1 cellular context compared by ENCODE assay signal in the genomic region with DNA sequence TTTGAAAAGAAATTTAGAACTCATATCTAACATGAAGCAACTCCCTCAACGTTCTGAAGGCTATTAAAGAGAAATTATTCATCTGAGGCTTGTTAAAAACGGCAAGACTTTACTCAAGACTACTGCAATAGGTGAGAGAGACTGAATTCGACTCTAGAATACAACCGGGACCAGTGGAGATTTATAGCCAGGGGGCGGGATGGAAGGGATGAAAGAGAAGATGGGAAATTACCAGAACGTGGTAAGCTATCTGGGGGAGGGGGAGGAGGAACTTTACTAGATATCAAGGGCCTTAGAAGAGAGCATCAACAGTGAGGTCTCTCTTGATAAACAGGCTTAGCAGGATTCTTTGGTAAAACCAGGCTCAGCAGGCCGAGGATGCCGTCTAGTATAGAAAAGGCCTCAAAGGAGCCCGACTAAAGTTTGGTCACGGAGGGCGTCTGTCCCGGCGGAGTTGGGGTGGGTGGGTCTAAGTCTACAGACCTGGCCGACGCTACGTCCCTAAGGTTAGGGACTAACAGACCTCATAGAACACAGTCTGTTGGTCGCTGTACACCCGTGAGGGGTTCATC.
TF ChIP-seq lines count a peak whose summit lies in the region.

No MANE protein-coding gene starts in this region.

TF ChIP-seq in H1, 55 proteins besides CTCF, POLR2A, EP300 and RAD21:
- TF ChIP-seq KDM1A (IDR thresholded peaks at IDR 0.05; ENCODE audit: borderline replicate concordance, low read length): 0 out of 2 replicates have a peak, but pooled peaks have one; percentile 51
- no peak for TF ChIP-seq RNF2 (IDR thresholded peaks at IDR 0.05; ENCODE audit: borderline replicate concordance, low read depth, low read length, missing control alignments, poor library complexity, severe bottlenecking)
- 0 out of 4 replicates have a peak, but pooled peaks of 1 of the 2 experiments have one; percentile 54 for TF ChIP-seq SIN3A (conservative IDR thresholded peaks at IDR 0.05 in 1 of 2, IDR thresholded peaks at IDR 0.05 in 1 of 2; ENCODE audit: low read depth in 1 of 2, low read length in 2 of 2)
- peak; percentile 62; the same call in 1 of the 2 replicates for TF ChIP-seq RBBP5 (IDR thresholded peaks at IDR 0.05; ENCODE audit: borderline replicate concordance, low read depth, low read length)
